In the genomic region with DNA sequence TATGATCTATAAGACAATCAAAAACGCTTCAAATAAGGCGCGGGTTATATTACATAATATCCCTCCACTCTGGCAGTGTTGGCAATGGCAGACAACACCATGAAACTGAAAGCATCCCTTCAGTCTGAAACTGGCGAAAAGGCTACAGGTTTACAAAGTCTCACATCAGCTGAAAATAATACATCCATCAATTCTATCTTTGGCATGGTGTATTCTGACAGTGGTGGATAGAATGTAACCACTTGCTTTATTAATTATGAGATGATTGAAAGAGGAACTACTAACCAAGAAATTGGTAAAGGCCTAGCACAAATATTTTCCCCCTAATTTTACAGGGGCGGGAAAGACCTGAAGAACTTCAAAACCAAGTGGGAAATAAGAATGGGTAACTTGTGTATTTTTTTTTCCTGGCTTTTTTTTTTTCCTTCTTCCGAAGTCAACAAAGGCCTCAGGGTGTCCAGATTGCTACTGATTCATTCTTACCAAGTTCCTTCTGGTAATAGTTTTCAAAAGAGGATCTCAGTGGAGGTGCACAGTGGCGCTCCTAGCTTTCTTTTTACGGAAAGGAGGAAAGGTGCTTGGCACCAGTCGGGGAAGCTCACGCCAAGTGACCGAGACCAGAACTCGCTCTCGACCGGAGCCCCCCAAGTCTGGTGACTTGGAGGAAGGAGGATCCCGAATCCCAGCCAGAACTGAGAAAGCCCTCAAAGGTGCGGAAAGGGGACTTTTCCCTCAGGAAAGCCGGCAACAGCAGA, we compare ENCODE assay signal across 8 cellular contexts. TPM values are rescaled to one million over a fixed set of nuclear protein-coding genes. Genes with fewer than 3 reads are reported as not detected.
DNase-seq lines count a peak whose midpoint lies in the region; ATAC-seq, FAIRE-seq and TF ChIP-seq lines count a peak whose summit lies in the region.

No MANE protein-coding gene starts in this region.

- CTCF ChIA-PET in K562 (lab: Yijun Ruan, JAX; ENCODE audit: low intra/inter-chr PET ratio), result no interaction called here

- no peaks in the 10 kb centered on the region for H3K27me3 ChIP-seq in GM23338 (ENCODE audit: insufficient read depth)
- no peaks in the 10 kb centered on the region for H3K27me3 ChIP-seq in K562 (ENCODE audit: control insufficient read depth in 2 of 2, insufficient read depth in 2 of 2, low read length in 2 of 2)
- H3K27me3 ChIP-seq in subcutaneous abdominal adipose tissue (ENCODE audit: control insufficient read depth in 5 of 5, insufficient read depth in 4 of 5, low read length in 5 of 5), result no peaks in the 10 kb centered on the region

- H4K20me1 ChIP-seq in GM23338 (replicated peaks; ENCODE audit: insufficient read depth) (no peaks in the 10 kb centered on the region), K562 (replicated peaks; ENCODE audit: control insufficient read depth, insufficient read depth, low read length) (no peaks in the 10 kb centered on the region)

- no peaks in the 10 kb centered on the region for H3F3A ChIP-seq in GM23338 (replicated peaks; ENCODE audit: low read depth)

- H3K9me2 ChIP-seq in GM23338 (ENCODE audit: insufficient read depth), result no peaks in the 10 kb centered on the region

- TF ChIP-seq EP300 in K562 (IDR thresholded peaks at IDR 0.05; ENCODE audit: low read length), result no peak

- no peak for TF ChIP-seq POLR2A in K562 (conservative IDR thresholded peaks at IDR 0.05)

- H3K4me3 ChIP-seq in GM23338 (peak overlapping the region; percentile 85), K562 (peak overlapping the region; percentile 82), kidney (ENCODE audit: low read length in 2 of 2) (peak overlapping the region; percentile 70 to 90), subcutaneous abdominal adipose tissue (ENCODE audit: low read depth in 1 of 5, low read length in 5 of 5) (peak overlapping the region; percentile 77 to 93 (median 83))

- in situ Hi-C loops in K562 (cut with MboI), result no loop called here

- H3K4me1 Mint-ChIP-seq in GM23338, result peaks cover 11% of the 10 kb centered on the region

- TF ChIP-seq RAD21 in K562 (CRISPR knock-in tag; conservative IDR thresholded peaks at IDR 0.05 in 1 of 2, IDR thresholded peaks at IDR 0.05 in 1 of 2), result no peak

- peaks cover 84% of the 10 kb centered on the region for H3K79me2 ChIP-seq in GM23338 (replicated peaks; ENCODE audit: insufficient read depth)
- peaks cover 97% of the 10 kb centered on the region for H3K79me2 ChIP-seq in K562 (ENCODE audit: control insufficient read depth, insufficient read depth, low read length)

- H3K4me2 ChIP-seq in GM23338, result peak overlapping the region; percentile 92
- H3K4me2 ChIP-seq in K562 (ENCODE audit: insufficient read depth, low read length), result peak overlapping the region; percentile 85

- ATAC-seq in GM23338 (peak; percentile 55), K562 (peak; percentile 43)

- peak overlapping the region; percentile 90 for H3K27ac ChIP-seq in GM23338 (ENCODE audit: low read depth)
- peak overlapping the region; percentile 88 for H3K27ac ChIP-seq in K562 (ENCODE audit: extremely low read depth, low read depth, low read length)
- H3K27ac ChIP-seq in kidney (ENCODE audit: low read depth in 2 of 2, low read length in 2 of 2), result peak overlapping the region; percentile 84 to 88
- H3K27ac ChIP-seq in subcutaneous abdominal adipose tissue (ENCODE audit: low read depth, low read length), result peak overlapping the region; percentile 86

- peak; percentile 57 for DNase-seq in NCI-H510A treated with DMSO at 0.1 percent for 48 hours (lab: John Stamatoyannopoulos, UW)
- no peak for DNase-seq in NCI-H510A (lab: John Stamatoyannopoulos, UW)
- no peak for DNase-seq in GM23338 (ENCODE audit: low spot score)
- peak; percentile 5 for DNase-seq in NCI-H2107 (lab: John Stamatoyannopoulos, UW)
- DNase-seq in K562 (ENCODE audit: extremely low read depth in 1 of 4, low spot score in 3 of 4), result peak in 2 of 4 experiments; percentile 17 to 21
- no peak for DNase-seq in kidney
- DNase-seq in LoVo (ENCODE audit: low spot score), result no peak

- no peaks in the 10 kb centered on the region for H3K27me3 Mint-ChIP-seq in GM23338 (ENCODE audit: insufficient read depth, low read depth, poor library complexity)

- H3K36me3 Mint-ChIP-seq in GM23338 (ENCODE audit: low read depth), result peaks cover 4% of the 10 kb centered on the region; the same call in 2 of the 3 replicates

- H3K4me3 Mint-ChIP-seq in GM23338, result peak overlapping the region; percentile 88

- H3K9me3 ChIP-seq in K562 (replicated peaks; ENCODE audit: control insufficient read depth, insufficient read depth, low read depth, low read length) (peaks cover 7% of the 10 kb centered on the region), kidney (ENCODE audit: control insufficient read depth in 1 of 2, low read length in 2 of 2) (no peaks in the 10 kb centered on the region), subcutaneous abdominal adipose tissue (ENCODE audit: control insufficient read depth in 5 of 5, low read length in 5 of 5) (no peaks in the 10 kb centered on the region)

- peak overlapping the region; percentile 75; the same call in 1 of the 2 replicates for H2AFZ ChIP-seq in GM23338
- H2AFZ ChIP-seq in K562 (ENCODE audit: low read depth, low read length), result peak overlapping the region; percentile 58; the same call in 1 of the 2 replicates

- no peak for FAIRE-seq in K562 (lab: Jason Lieb, UNC)
- FAIRE-seq in kidney (lab: Jason Lieb, UNC), result no peak

- no peaks in the 10 kb centered on the region for H3K9me1 ChIP-seq in K562 (ENCODE audit: control insufficient read depth, insufficient read depth, low read length)

- intact Hi-C loops in K562 (cut with micrococcal nuclease) (loop anchor here (2.0 kb wide), 1 partner anchor 155 kb away; the partner anchor contains the start of gene CENPC), kidney (cut with DNase I) (no loop called here)

- POLR2A ChIA-PET in K562 (lab: Yijun Ruan, JAX), result interaction anchor here (1.0 to 3.1 kb wide), 8 partner anchors 11 to 155 kb away, joined by 3 to 15 read pairs (median 4); partner anchors contain the start of gene CENPC

- H3K9me3 Mint-ChIP-seq in GM23338, result no peaks in the 10 kb centered on the region

- peak overlapping the region; percentile 88 to 92 for H3K9ac ChIP-seq in K562 (ENCODE audit: insufficient read depth in 1 of 2, low read depth in 2 of 2, low read length in 2 of 2)
- peak overlapping the region; percentile 12 to 92 for H3K9ac ChIP-seq in kidney (ENCODE audit: low read length in 2 of 2)
- H3K9ac ChIP-seq in subcutaneous abdominal adipose tissue (ENCODE audit: low read length in 5 of 5), result peak overlapping the region; percentile 77 to 93 (median 90)

- H3K4me1 ChIP-seq in GM23338 (ENCODE audit: insufficient read depth) (peaks cover 8% of the 10 kb centered on the region), K562 (replicated peaks in 1 of 2; ENCODE audit: control insufficient read depth in 2 of 2, insufficient read depth in 2 of 2, low read length in 2 of 2) (peaks cover 3 to 12% of the 10 kb centered on the region in 2 experiments; a peak in 2 of 5 replicates), kidney (ENCODE audit: control insufficient read depth in 1 of 2, insufficient read depth in 1 of 2, low read depth in 1 of 2, low read length in 2 of 2) (peaks cover 0 to 4% of the 10 kb centered on the region in 2 donors), subcutaneous abdominal adipose tissue (ENCODE audit: control insufficient read depth in 5 of 5, insufficient read depth in 5 of 5, low read length in 5 of 5) (peaks cover 0 to 21% (median 16%) of the 10 kb centered on the region in 5 donors)

- H3K27ac Mint-ChIP-seq in GM23338, result peak overlapping the region; percentile 95

- H3K36me3 ChIP-seq in GM23338 (ENCODE audit: insufficient read depth) (peaks cover 3% of the 10 kb centered on the region; the same call in 1 of the 2 replicates), K562 (ENCODE audit: control insufficient read depth, insufficient read depth, low read length) (peaks cover 43% of the 10 kb centered on the region; the same call in 2 of the 3 replicates), kidney (ENCODE audit: control insufficient read depth in 1 of 2, insufficient read depth in 2 of 2, low read length in 2 of 2) (no peaks in the 10 kb centered on the region), subcutaneous abdominal adipose tissue (ENCODE audit: control insufficient read depth in 5 of 5, insufficient read depth in 5 of 5, low read length in 5 of 5) (peaks cover 0 to under 1% (median 0%) of the 10 kb centered on the region in 5 donors)

- 3% methylated on average over 16 of the region's 17 CpGs for WGBS in K562 (ENCODE audit: insufficient coverage, low coverage, missing lambda C conversion rate)

- TSS peak; percentile 46 for BruUV-seq in K562 (replicated peaks; lab: Mats Ljungman, UMichigan)

- TF ChIP-seq CTCF in GM23338 (conservative IDR thresholded peaks at IDR 0.05; ENCODE audit: low read depth in 2 of 2) (no peak), K562 (IDR thresholded peaks at IDR 0.05 in 2 of 3, conservative IDR thresholded peaks at IDR 0.05 in 1 of 3; ENCODE audit: insufficient read depth in 2 of 3, low read depth in 1 of 3, low read length in 3 of 3) (no peak), kidney (IDR thresholded peaks at IDR 0.05; ENCODE audit: borderline replicate concordance, extremely low read depth, insufficient read depth) (no peak)

RNA-seq across cellular contexts. Expression of gene UBA6, which starts 0.7 kb away (rescaled TPM):
- total RNA-seq in GM23338 (2014; rRNA removed; shearing (Covaris generic)), result 77.3 and 96.3 TPM in 2 replicates
- 15.0 and 17.6 TPM in 2 replicates for polyA plus RNA-seq in GM23338 (2016; fragmentation: Nextera tagmentation; extraction: Ambion mirVana)
- total RNA-seq in K562 (2011; cell fraction: chromatin; rRNA removed; ENCODE audit: low replicate concordance), result 163 and 411 TPM in 2 replicates
- total RNA-seq in K562 (2011; cell fraction: nucleolus; rRNA removed), result 67.7 and 84.2 TPM in 2 replicates
- 91.1 and 113 TPM in 2 replicates for total RNA-seq in K562 (2011; cell fraction: nucleoplasm; rRNA removed)
- total RNA-seq in K562 (2014; rRNA removed), result 51.5 and 102 TPM in 2 replicates
- total RNA-seq in K562 (2014; rRNA removed; fragmentation: Illumina TruSeq; extraction: Trizol), result 135 and 170 TPM in 2 replicates
- total RNA-seq in K562 (2015; rRNA removed; fragmentation: Illumina TruSeq; extraction: Trizol), result 94.6 and 96.0 TPM in 2 replicates
- total RNA-seq in K562 (2021), result 130 and 132 TPM in 2 replicates
- 109 and 139 TPM in 2 replicates for polyA plus RNA-seq in K562 (2011; rRNA removed)
- 24.6 and 47.1 TPM in 2 replicates for polyA plus RNA-seq in K562 (2011; cell fraction: cytosol; rRNA removed)
- 96.1 and 134 TPM in 2 replicates for polyA plus RNA-seq in K562 (2011; cell fraction: nucleus; rRNA removed)
- 34.3 and 69.1 TPM in 2 replicates for polyA plus RNA-seq in K562 (2012)
- polyA plus RNA-seq in K562 (2014; fragmentation: Illumina TruSeq; extraction: Trizol), result 73.2 and 86.6 TPM in 2 replicates
- 10 to 100 TPM; 22.9 to 30.1 TPM for polyA plus RNA-seq in K562 (2014; fragmentation: Nextera tagmentation; extraction: Ambion mirVana)
- 39.8 and 42.8 TPM in 2 replicates for polyA plus RNA-seq in K562 (2014; rRNA removed)
- polyA minus RNA-seq in K562 (2011; rRNA and poly(A)+ RNA removed), result 750 and 759 TPM in 2 replicates
- 145 and 199 TPM in 2 replicates for polyA minus RNA-seq in K562 (2011; cell fraction: cytosol; rRNA and poly(A)+ RNA removed)
- 123 and 152 TPM in 2 replicates for polyA minus RNA-seq in K562 (2011; cell fraction: nucleus; rRNA and poly(A)+ RNA removed)
- total RNA-seq in kidney, result 45.8 TPM
- polyA plus RNA-seq in kidney (ENCODE audit: insufficient read depth, low read depth, low replicate concordance), result 5.2 TPM

RNA-seq across cellular contexts. Expression of gene GNRHR, which starts 53.9 kb away (rescaled TPM):
- total RNA-seq in GM23338 (2014; rRNA removed; shearing (Covaris generic)), result not detected in 2 replicates
- polyA plus RNA-seq in GM23338 (2016; fragmentation: Nextera tagmentation; extraction: Ambion mirVana), result 0.10 TPM in 1 of 2 replicates, not detected in the other
- total RNA-seq in K562 (2011; cell fraction: chromatin; rRNA removed; ENCODE audit: low replicate concordance), result not detected in 2 replicates
- total RNA-seq in K562 (2011; cell fraction: nucleolus; rRNA removed), result not detected in 2 replicates
- not detected in 2 replicates for total RNA-seq in K562 (2011; cell fraction: nucleoplasm; rRNA removed)
- total RNA-seq in K562 (2014; rRNA removed), result not detected in 2 replicates
- not detected in 2 replicates for total RNA-seq in K562 (2014; rRNA removed; fragmentation: Illumina TruSeq; extraction: Trizol)
- total RNA-seq in K562 (2015; rRNA removed; fragmentation: Illumina TruSeq; extraction: Trizol), result not detected in 2 replicates
- total RNA-seq in K562 (2021), result not detected in 2 replicates
- not detected in 2 replicates for polyA plus RNA-seq in K562 (2011; rRNA removed)
- polyA plus RNA-seq in K562 (2011; cell fraction: cytosol; rRNA removed), result not detected in 2 replicates
- not detected in 2 replicates for polyA plus RNA-seq in K562 (2011; cell fraction: nucleus; rRNA removed)
- 0.17 and 0.25 TPM in 2 replicates for polyA plus RNA-seq in K562 (2012)
- not detected in 2 replicates for polyA plus RNA-seq in K562 (2014; fragmentation: Illumina TruSeq; extraction: Trizol)
- under 1 TPM; 0.06 to 0.13 TPM for polyA plus RNA-seq in K562 (2014; fragmentation: Nextera tagmentation; extraction: Ambion mirVana)
- polyA plus RNA-seq in K562 (2014; rRNA removed), result not detected in 2 replicates
- polyA minus RNA-seq in K562 (2011; rRNA and poly(A)+ RNA removed), result not detected in 2 replicates
- polyA minus RNA-seq in K562 (2011; cell fraction: cytosol; rRNA and poly(A)+ RNA removed), result not detected in 2 replicates
- polyA minus RNA-seq in K562 (2011; cell fraction: nucleus; rRNA and poly(A)+ RNA removed), result not detected in 2 replicates
- not detected for total RNA-seq in kidney
- not detected for polyA plus RNA-seq in kidney (ENCODE audit: insufficient read depth, low read depth, low replicate concordance)

Comparison
In these comparisons a context has a peak if more than half of its experiments do, and no peak if none do; other contexts are left out.
1. DNase-seq: peak in NCI-H510A treated with DMSO at 0.1 percent for 48 hours (single experiment) and NCI-H2107 (single experiment); none in NCI-H510A (single experiment), GM23338 (single experiment), kidney (single experiment) and LoVo (single experiment).
2. Peak in every context shown above with its lines, with median percentiles within 50 percentile points of each other: H3K27ac ChIP-seq, H3K4me3 ChIP-seq and H3K9ac ChIP-seq.